ENCODE assay signal across 10 cellular contexts in genomic region chr14:91888641-91889476, GRCh38. TPM values are rescaled to one million over a fixed set of nuclear protein-coding genes. Genes with fewer than 3 reads are reported as not detected.
A peak's percentile ranks its signal among the peaks of the same experiment; 100 is the strongest.
DNase-seq lines count a peak whose midpoint lies in the region; ATAC-seq and TF ChIP-seq lines count a peak whose summit lies in the region.
"Had no signal": no experiment of that assay in that cellular context is flagged by ENCODE, and none has a peak within 500 bp of the region (broad histone marks: within the 10 kb centered on the region; RNA-seq: fewer than 3 reads in every experiment).

No MANE protein-coding gene starts in this region.

- H3K79me2 ChIP-seq in DND-41 (ENCODE audit: insufficient read depth, low read length): no peaks in the 10 kb centered on the region

- no peak for ATAC-seq in DND-41 (ENCODE audit: insufficient read depth, low read depth)
- ATAC-seq in left lung: peak; percentile 5
- ATAC-seq in GM18511 (IDR thresholded peaks at IDR 0.05; ENCODE audit: unreplicated experiment): no peak
- ATAC-seq in HG02678 (IDR thresholded peaks at IDR 0.05; ENCODE audit: unreplicated experiment): no peak

- TF ChIP-seq CTCF in DND-41 (IDR thresholded peaks at IDR 0.05; ENCODE audit: borderline replicate concordance, extremely low read depth, low read length, poor library complexity, severe bottlenecking) (no peak), left lung (IDR thresholded peaks at IDR 0.05) (no peak)

- H4K20me1 ChIP-seq in DND-41 (ENCODE audit: insufficient read depth, low read length): no peaks in the 10 kb centered on the region

- no peak overlapping the region for H3K9ac ChIP-seq in DND-41 (ENCODE audit: low read depth, low read length)
- H3K9ac ChIP-seq in stomach smooth muscle (ENCODE audit: low read length in 2 of 2): no peak overlapping the region

- H3K27me3 ChIP-seq in DND-41 (ENCODE audit: insufficient read depth, low read length, poor library complexity): no peaks in the 10 kb centered on the region
- no peaks in the 10 kb centered on the region for H3K27me3 ChIP-seq in left lung
- peaks cover 0 to 2% of the 10 kb centered on the region in 2 donors for H3K27me3 ChIP-seq in stomach smooth muscle (ENCODE audit: control insufficient read depth in 1 of 2, insufficient read depth in 2 of 2, low read length in 2 of 2)

- intact Hi-C loops in left lung (cut with DNase I): no loop called here

- H2AFZ ChIP-seq in DND-41 (ENCODE audit: low read depth, low read length): no peak overlapping the region

- H3K4me3 ChIP-seq in DND-41 (ENCODE audit: low read depth in 1 of 2, low read length in 2 of 2) (no peak overlapping the region), left lung (no peak overlapping the region), stomach smooth muscle (ENCODE audit: low read length in 2 of 2) (no peak overlapping the region)

- peak overlapping the region; percentile 35; the same call in 1 of the 2 replicates for H3K27ac ChIP-seq in DND-41 (ENCODE audit: low read length)
- H3K27ac ChIP-seq in angular gyrus (ENCODE audit: low read depth, low read length): peak overlapping the region; percentile 88
- H3K27ac ChIP-seq in left lung: no peak overlapping the region
- H3K27ac ChIP-seq in stomach smooth muscle (ENCODE audit: low read length): peak overlapping the region; percentile 24

- H3K4me1 ChIP-seq in DND-41 (ENCODE audit: insufficient read depth, low read length) (peaks cover 20% of the 10 kb centered on the region), left lung (peaks cover 5 to 17% of the 10 kb centered on the region in 2 donors), stomach smooth muscle (ENCODE audit: control insufficient read depth, insufficient read depth, low read length) (peaks cover 23% of the 10 kb centered on the region)

- H3K9me3 ChIP-seq in DND-41 (ENCODE audit: insufficient read depth, low read length, severe bottlenecking) (no peaks in the 10 kb centered on the region), left lung (no peaks in the 10 kb centered on the region), stomach smooth muscle (ENCODE audit: control insufficient read depth in 2 of 2, low read length in 2 of 2) (no peaks in the 10 kb centered on the region)

- no peak overlapping the region for H3K4me2 ChIP-seq in DND-41 (ENCODE audit: insufficient read depth, low read length)

- DNase-seq in DND-41: no peak
- DNase-seq in left lung: no peak
- no peak for DNase-seq in NCI-H774 (lab: John Stamatoyannopoulos, UW)
- DNase-seq in NCI-H526 treated with DMSO at 0.1 percent for 48 hours (lab: John Stamatoyannopoulos, UW): no peak
- DNase-seq: activated T-cell treated with anti-CD3 and anti-CD28 coated beads, Interleukin-2, amount 50 U/mL, for 1 hour had no signal

- H3K36me3 ChIP-seq in DND-41 (ENCODE audit: insufficient read depth, low read length) (no peaks in the 10 kb centered on the region), left lung (peaks cover 0 to 5% of the 10 kb centered on the region in 2 donors), stomach smooth muscle (ENCODE audit: control insufficient read depth in 2 of 2, insufficient read depth in 2 of 2, low read length in 2 of 2) (no peaks in the 10 kb centered on the region)

RNA-seq across cellular contexts. Expression of gene TC2N, which starts 21.5 kb away (rescaled TPM):
- 10 to 100 TPM; 43.6 to 58.1 TPM for total RNA-seq in left lung
- total RNA-seq: neural crest cell had no signal

RNA-seq across cellular contexts. Expression of gene FBLN5, which starts 58.6 kb away (rescaled TPM):
- 100 to 1,000 TPM in 1 of 2 donors, 10 to 100 TPM in 1; 84.5 to 125 TPM for total RNA-seq in left lung

Comparison
In these comparisons a context has a peak if more than half of its experiments do, and no peak if none do; other contexts are left out.
1. H3K27ac ChIP-seq: peak in DND-41 (single experiment), angular gyrus (single experiment) and stomach smooth muscle (single experiment); none in left lung (0 of 2).